In the genomic region with DNA sequence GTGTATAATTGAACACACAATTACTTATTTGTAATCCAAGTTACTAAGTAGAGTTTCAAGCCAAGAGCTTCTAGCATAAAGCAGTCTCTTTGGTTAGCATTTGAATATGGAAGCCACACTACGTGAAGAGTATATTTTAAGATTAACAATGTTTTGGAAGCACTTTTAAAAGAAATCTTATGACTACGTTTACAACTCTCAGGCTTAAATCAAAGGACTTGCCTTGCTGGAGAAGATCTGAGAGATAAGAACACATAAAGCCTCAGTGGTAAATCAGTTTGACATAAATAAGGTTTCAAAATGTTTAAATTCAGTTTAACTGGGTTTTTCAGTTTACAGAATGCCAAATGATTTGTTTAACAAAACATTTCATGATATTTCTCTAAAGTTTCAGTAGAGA, we compare ENCODE assay signal across 28 cellular contexts.
"Had no signal": no experiment of that assay in that cellular context is flagged by ENCODE, and none has a peak within 500 bp of the region (broad histone marks: within the 10 kb centered on the region; RNA-seq: fewer than 3 reads in every experiment).

No MANE protein-coding gene starts in this region.

- H3K27me3 ChIP-seq: adrenal gland, ascending aorta, brain microvascular endothelial cell, dorsolateral prefrontal cortex, left lung, right atrium auricular region, stomach, thyroid gland, upper lobe of right lung had no signal

- H3K4me1 ChIP-seq: parathyroid adenoma, upper lobe of right lung had no signal

- H3K36me3 Mint-ChIP-seq: activated naive CD8-positive, alpha-beta T cell treated with anti-CD3 and anti-CD28 coated beads for 36 hours; naive B cell; stimulated activated naive B cell treated with anti-CD40 and anti-IgM and Interleukin-4, amounts not matched to agents 10 μg/mL and 1 μg/mL and 100 μg/mL, for 72 hours had no signal

- H3K4me3 Mint-ChIP-seq: activated naive CD4-positive, alpha-beta T cell treated with anti-CD3 and anti-CD28 coated beads for 36 hours; activated naive CD8-positive, alpha-beta T cell treated with anti-CD3 and anti-CD28 coated beads for 36 hours; activated T-helper 1 cell treated with anti-CD3 and anti-CD28 coated beads, Interleukin-12 subunit alpha, Interleukin-12 subunit beta, Interleukin-2, Interleukin-4 antibody, amounts not matched to agents 30 ng/mL and 10 ng/mL and 1 ng/mL, durations not matched to agents 14 hours and 24 hours and 36 hours; effector memory CD8-positive, alpha-beta T cell; naive B cell; stimulated activated naive B cell treated with anti-CD40 and anti-IgM and Interleukin-4, amounts not matched to agents 10 μg/mL and 1 μg/mL and 100 μg/mL, for 72 hours had no signal

- DNase-seq: activated CD4-positive, alpha-beta T cell treated with anti-CD3 and anti-CD28 coated beads for 4 hours; activated CD4-positive, alpha-beta T cell treated with anti-CD3 and anti-CD28 coated beads, Interleukin-2, amount 50 U/mL, for 4 hours; activated effector memory CD4-positive, alpha-beta T cell treated with anti-CD3 and anti-CD28 coated beads, Interleukin-2, amount 50 U/mL, for 16 hours; activated naive CD4-positive, alpha-beta T cell treated with anti-CD3 and anti-CD28 coated beads for 36 hours; activated naive CD8-positive, alpha-beta T cell treated with anti-CD3 and anti-CD28 coated beads for 36 hours; activated T-cell treated with anti-CD3 and anti-CD28 coated beads, Interleukin-2, amount 50 U/mL, for 1 hour; adrenal gland; brain microvascular endothelial cell; dorsolateral prefrontal cortex; effector memory CD8-positive, alpha-beta T cell; erythroblast; head of caudate nucleus; left lung; naive B cell; nucleus accumbens; stimulated activated CD4-positive, alpha-beta T cell treated with anti-CD3 and anti-CD28 coated beads, Interleukin-15, amount 100 ng/mL, for 24 hours; stimulated activated CD4-positive, alpha-beta T cell treated with anti-CD3 and anti-CD28 coated beads, Interleukin-2, amount 100 ng/mL, for 24 hours; stimulated activated naive B cell treated with anti-CD40 and anti-IgM and Interleukin-4, amounts not matched to agents 10 μg/mL and 1 μg/mL and 100 μg/mL, for 72 hours; stomach; thyroid gland; upper lobe of right lung had no signal

- H2AFZ ChIP-seq: parathyroid adenoma had no signal

- H3K36me3 ChIP-seq: adrenal gland, ascending aorta, brain microvascular endothelial cell, left lung, right atrium auricular region, stomach, thyroid gland, upper lobe of right lung had no signal

- FAIRE-seq: islet of Langerhans had no signal

- H3K9me3 ChIP-seq: adrenal gland, ascending aorta, left lung, right atrium auricular region, stomach, thyroid gland, upper lobe of right lung had no signal

- H3K4me3 ChIP-seq: adrenal gland, ascending aorta, coronary artery, dorsolateral prefrontal cortex, left lung, right atrium auricular region, stomach, thyroid gland, upper lobe of right lung had no signal

- H3K27ac ChIP-seq: adrenal gland, ascending aorta, brain microvascular endothelial cell, coronary artery, dorsolateral prefrontal cortex, left lung, parathyroid adenoma, stomach, thyroid gland, upper lobe of right lung, VCaP had no signal

- H3K4me1 Mint-ChIP-seq: activated naive CD8-positive, alpha-beta T cell treated with anti-CD3 and anti-CD28 coated beads for 36 hours; stimulated activated naive B cell treated with anti-CD40 and anti-IgM and Interleukin-4, amounts not matched to agents 10 μg/mL and 1 μg/mL and 100 μg/mL, for 72 hours had no signal

- H3K27ac Mint-ChIP-seq: activated naive CD4-positive, alpha-beta T cell treated with anti-CD3 and anti-CD28 coated beads for 36 hours; activated naive CD8-positive, alpha-beta T cell treated with anti-CD3 and anti-CD28 coated beads for 36 hours; activated T-helper 1 cell treated with anti-CD3 and anti-CD28 coated beads, Interleukin-12 subunit alpha, Interleukin-12 subunit beta, Interleukin-2, Interleukin-4 antibody, amounts not matched to agents 30 ng/mL and 10 ng/mL and 1 ng/mL, durations not matched to agents 14 hours and 24 hours and 36 hours; effector memory CD8-positive, alpha-beta T cell; naive B cell; stimulated activated naive B cell treated with anti-CD40 and anti-IgM and Interleukin-4, amounts not matched to agents 10 μg/mL and 1 μg/mL and 100 μg/mL, for 72 hours had no signal

- H3K9ac ChIP-seq: parathyroid adenoma had no signal

- H3K79me2 ChIP-seq: parathyroid adenoma had no signal

- ATAC-seq: effector memory CD8-positive, alpha-beta T cell; left lung; stimulated activated naive B cell treated with anti-CD40 and anti-IgM and Interleukin-4, amounts not matched to agents 10 μg/mL and 1 μg/mL and 100 μg/mL, for 72 hours; upper lobe of right lung had no signal

- H3K27me3 Mint-ChIP-seq: effector memory CD8-positive, alpha-beta T cell; naive B cell; stimulated activated naive B cell treated with anti-CD40 and anti-IgM and Interleukin-4, amounts not matched to agents 10 μg/mL and 1 μg/mL and 100 μg/mL, for 72 hours had no signal

- H3K9me3 Mint-ChIP-seq: activated naive CD4-positive, alpha-beta T cell treated with anti-CD3 and anti-CD28 coated beads for 36 hours; activated naive CD8-positive, alpha-beta T cell treated with anti-CD3 and anti-CD28 coated beads for 36 hours; activated T-helper 1 cell treated with anti-CD3 and anti-CD28 coated beads, Interleukin-12 subunit alpha, Interleukin-12 subunit beta, Interleukin-2, Interleukin-4 antibody, amounts not matched to agents 30 ng/mL and 10 ng/mL and 1 ng/mL, durations not matched to agents 14 hours and 24 hours and 36 hours; effector memory CD8-positive, alpha-beta T cell; stimulated activated naive B cell treated with anti-CD40 and anti-IgM and Interleukin-4, amounts not matched to agents 10 μg/mL and 1 μg/mL and 100 μg/mL, for 72 hours had no signal
